26 cellular contexts compared by ENCODE assay signal in the genomic region with DNA sequence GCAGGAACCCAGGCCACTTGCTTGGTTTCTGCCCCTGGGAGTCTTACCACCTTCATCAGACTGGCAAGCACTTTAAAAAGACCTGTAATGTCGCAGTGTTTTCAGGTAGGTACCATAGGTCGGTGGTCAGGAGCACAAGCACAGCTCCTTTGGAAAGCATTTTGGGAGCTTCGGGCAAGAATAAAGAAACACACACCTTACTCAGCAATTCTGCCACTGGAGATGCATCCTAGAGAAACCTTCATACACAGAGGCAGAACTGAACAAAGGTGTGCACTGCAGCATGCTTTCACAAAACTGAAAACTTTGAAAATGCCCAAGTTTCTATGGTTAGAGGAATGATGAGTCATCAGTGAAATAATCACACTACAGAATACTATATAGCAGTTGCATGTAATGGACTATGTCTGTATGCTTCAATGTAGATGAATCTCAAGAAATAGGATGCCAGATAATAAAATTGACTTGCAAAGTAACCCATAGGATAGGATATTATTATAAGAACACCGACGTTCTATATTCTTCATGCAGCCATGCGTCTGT.
"Had no signal": no experiment of that assay in that cellular context is flagged by ENCODE, and none has a peak within 500 bp of the region (broad histone marks: within the 10 kb centered on the region; RNA-seq: fewer than 3 reads in every experiment).

No MANE protein-coding gene starts in this region.

- FAIRE-seq: astrocyte, frontal cortex had no signal

- DNase-seq: activated CD4-positive, alpha-beta T cell treated with anti-CD3 and anti-CD28 coated beads for 4 hours; activated CD4-positive, alpha-beta T cell treated with anti-CD3 and anti-CD28 coated beads, Interleukin-2, amount 50 U/mL, for 4 hours; activated gamma-delta T cell treated with Interleukin-2 at 50 U/mL for 16 hours; activated naive CD4-positive, alpha-beta T cell treated with anti-CD3 and anti-CD28 coated beads, Interleukin-2, amount 50 U/mL, for 16 hours; activated T-cell treated with anti-CD3 and anti-CD28 coated beads, Interleukin-2, amount 50 U/mL, for 4 hours; amniotic stem cell; brain microvascular endothelial cell; caudate nucleus; cortex of kidney; esophagus squamous epithelium; left ventricle myocardium inferior; mesendoderm; natural killer cell; stimulated activated CD4-positive, alpha-beta T cell treated with anti-CD3 and anti-CD28 coated beads, Interleukin-12 subunit alpha, Interleukin-12 subunit beta, amount 100 ng/mL, for 4 hours; stimulated activated CD4-positive, alpha-beta T cell treated with anti-CD3 and anti-CD28 coated beads, Interleukin-4, amount 100 ng/mL, for 1 hour; trophoblast cell; uterus had no signal

- H3K27me3 ChIP-seq: brain microvascular endothelial cell, uterus had no signal

- H3K4me1 ChIP-seq: left ventricle myocardium inferior, uterus had no signal

- H3K4me3 ChIP-seq: esophagus squamous epithelium, left ventricle myocardium inferior, lung, skin epidermis, thoracic aorta, uterus had no signal

- H3K9me3 ChIP-seq: esophagus squamous epithelium, left ventricle myocardium inferior, thoracic aorta, uterus had no signal

- H3K36me3 ChIP-seq: brain microvascular endothelial cell, esophagus squamous epithelium, left ventricle myocardium inferior, thoracic aorta, uterus had no signal

- H3K27ac ChIP-seq: brain microvascular endothelial cell, left ventricle myocardium inferior, thoracic aorta, uterus, VCaP had no signal

- ATAC-seq: activated T-cell treated with anti-CD3 and anti-CD28 coated beads, Interleukin-2, amount 50 U/mL, for 4 hours; activated T-helper 17 cell treated with anti-CD3 and anti-CD28 coated beads, Interleukin-2, amount 50 U/mL, for 72 hours; natural killer cell; sciatic nerve; stimulated activated effector memory CD8-positive, alpha-beta T cell treated with anti-CD3 and anti-CD28 coated beads, Interleukin-12 subunit alpha, Interleukin-12 subunit beta, amount 100 ng/mL, for 72 hours had no signal
